In genomic region chr2:69145204-69145603, GRCh38 we compare ENCODE assay signal across 21 cellular contexts.
"Had no signal": no experiment of that assay in that cellular context is flagged by ENCODE, and none has a peak within 500 bp of the region (broad histone marks: within the 10 kb centered on the region; RNA-seq: fewer than 3 reads in every experiment).

No MANE protein-coding gene starts in this region.

- H3K36me3 ChIP-seq: right atrium auricular region, transverse colon had no signal

- DNase-seq: activated B cell treated with CpG ODN at 0.5 μM for 24 hours; activated CD4-positive, alpha-beta memory T cell treated with anti-CD3 and anti-CD28 coated beads, Interleukin-2, amount 10 ng/mL, durations not matched to agents 7 days and 5 days; activated CD4-positive, alpha-beta T cell treated with anti-CD3 and anti-CD28 coated beads for 48 hours; activated CD8-positive, alpha-beta memory T cell treated with anti-CD3 and anti-CD28 coated beads, Interleukin-2, amount 10 ng/mL, durations not matched to agents 7 days and 5 days; activated naive CD4-positive, alpha-beta T cell treated with anti-CD3 and anti-CD28 coated beads for 36 hours; anterior cingulate cortex; endodermal cell; foreskin keratinocyte; glutamatergic neuron; hippocampal formation; left cardiac atrium; lower lobe of right lung; occipital lobe; stimulated activated naive B cell treated with anti-CD40 and anti-IgM and Interleukin-4, amounts not matched to agents 10 μg/mL and 1 μg/mL and 100 μg/mL, for 72 hours; transverse colon had no signal

- H3K9me3 Mint-ChIP-seq: activated B cell treated with CpG ODN at 0.5 μM for 24 hours; activated CD4-positive, alpha-beta memory T cell treated with anti-CD3 and anti-CD28 coated beads, Interleukin-2, amount 10 ng/mL, durations not matched to agents 7 days and 5 days; activated naive CD4-positive, alpha-beta T cell treated with anti-CD3 and anti-CD28 coated beads for 36 hours; activated T-helper 17 cell treated with anti-CD3 and anti-CD28 coated beads, Interleukin-2, amount 50 U/mL, for 72 hours; endodermal cell; natural killer cell treated with Interleukin-12 subunit alpha and Interleukin-12 subunit beta and Interleukin-15 and Interleukin-18, amount 100 ng/mL, for 72 hours; stimulated activated naive B cell treated with anti-CD40 and anti-IgM and Interleukin-4, amounts not matched to agents 10 μg/mL and 1 μg/mL and 100 μg/mL, for 72 hours; T-helper 2 cell treated with Interferon-gamma antibody and Interleukin-4, amounts not matched to agents 5 μg/mL and 100 μg/mL, for 36 hours had no signal

- ATAC-seq: activated CD8-positive, alpha-beta memory T cell treated with anti-CD3 and anti-CD28 coated beads, Interleukin-2, amount 10 ng/mL, durations not matched to agents 7 days and 5 days; activated T-helper 17 cell treated with anti-CD3 and anti-CD28 coated beads, Interleukin-2, amount 50 U/mL, for 72 hours; foreskin keratinocyte; left cardiac atrium; lower lobe of right lung; natural killer cell treated with Interleukin-12 subunit alpha and Interleukin-12 subunit beta and Interleukin-15 and Interleukin-18, amount 100 ng/mL, for 72 hours; stimulated activated naive B cell treated with anti-CD40 and anti-IgM and Interleukin-4, amounts not matched to agents 10 μg/mL and 1 μg/mL and 100 μg/mL, for 72 hours had no signal

- H3K9me3 ChIP-seq: lower lobe of right lung, right atrium auricular region, transverse colon had no signal

- H3K36me3 Mint-ChIP-seq: activated CD8-positive, alpha-beta memory T cell treated with anti-CD3 and anti-CD28 coated beads, Interleukin-2, amount 10 ng/mL, durations not matched to agents 7 days and 5 days; natural killer cell treated with Interleukin-12 subunit alpha and Interleukin-12 subunit beta and Interleukin-15 and Interleukin-18, amount 100 ng/mL, for 72 hours; stimulated activated naive B cell treated with anti-CD40 and anti-IgM and Interleukin-4, amounts not matched to agents 10 μg/mL and 1 μg/mL and 100 μg/mL, for 72 hours had no signal

- H3K27me3 Mint-ChIP-seq: progenitor cell of endocrine pancreas had no signal

- H3K27ac Mint-ChIP-seq: activated B cell treated with CpG ODN at 0.5 μM for 24 hours; activated CD4-positive, alpha-beta memory T cell treated with anti-CD3 and anti-CD28 coated beads, Interleukin-2, amount 10 ng/mL, durations not matched to agents 7 days and 5 days; activated CD8-positive, alpha-beta memory T cell treated with anti-CD3 and anti-CD28 coated beads, Interleukin-2, amount 10 ng/mL, durations not matched to agents 7 days and 5 days; activated naive CD4-positive, alpha-beta T cell treated with anti-CD3 and anti-CD28 coated beads for 36 hours; activated T-helper 17 cell treated with anti-CD3 and anti-CD28 coated beads, Interleukin-2, amount 50 U/mL, for 72 hours; endodermal cell; natural killer cell treated with Interleukin-12 subunit alpha and Interleukin-12 subunit beta and Interleukin-15 and Interleukin-18, amount 100 ng/mL, for 72 hours; progenitor cell of endocrine pancreas; stimulated activated naive B cell treated with anti-CD40 and anti-IgM and Interleukin-4, amounts not matched to agents 10 μg/mL and 1 μg/mL and 100 μg/mL, for 72 hours; T-helper 2 cell treated with Interferon-gamma antibody and Interleukin-4, amounts not matched to agents 5 μg/mL and 100 μg/mL, for 36 hours had no signal

- H3K4me1 Mint-ChIP-seq: activated B cell treated with CpG ODN at 0.5 μM for 24 hours; activated CD4-positive, alpha-beta memory T cell treated with anti-CD3 and anti-CD28 coated beads, Interleukin-2, amount 10 ng/mL, durations not matched to agents 7 days and 5 days; activated CD8-positive, alpha-beta memory T cell treated with anti-CD3 and anti-CD28 coated beads, Interleukin-2, amount 10 ng/mL, durations not matched to agents 7 days and 5 days; activated T-helper 17 cell treated with anti-CD3 and anti-CD28 coated beads, Interleukin-2, amount 50 U/mL, for 72 hours; stimulated activated naive B cell treated with anti-CD40 and anti-IgM and Interleukin-4, amounts not matched to agents 10 μg/mL and 1 μg/mL and 100 μg/mL, for 72 hours had no signal

- H3K4me3 ChIP-seq: lower lobe of right lung, right atrium auricular region, SK-N-MC, transverse colon had no signal

- H3K4me3 Mint-ChIP-seq: activated B cell treated with CpG ODN at 0.5 μM for 24 hours; activated CD4-positive, alpha-beta memory T cell treated with anti-CD3 and anti-CD28 coated beads, Interleukin-2, amount 10 ng/mL, durations not matched to agents 7 days and 5 days; activated CD8-positive, alpha-beta memory T cell treated with anti-CD3 and anti-CD28 coated beads, Interleukin-2, amount 10 ng/mL, durations not matched to agents 7 days and 5 days; activated naive CD4-positive, alpha-beta T cell treated with anti-CD3 and anti-CD28 coated beads for 36 hours; activated T-helper 17 cell treated with anti-CD3 and anti-CD28 coated beads, Interleukin-2, amount 50 U/mL, for 72 hours; endodermal cell; natural killer cell treated with Interleukin-12 subunit alpha and Interleukin-12 subunit beta and Interleukin-15 and Interleukin-18, amount 100 ng/mL, for 72 hours; stimulated activated naive B cell treated with anti-CD40 and anti-IgM and Interleukin-4, amounts not matched to agents 10 μg/mL and 1 μg/mL and 100 μg/mL, for 72 hours; T-helper 2 cell treated with Interferon-gamma antibody and Interleukin-4, amounts not matched to agents 5 μg/mL and 100 μg/mL, for 36 hours had no signal

- H3K27ac ChIP-seq: foreskin keratinocyte, SK-N-MC, transverse colon had no signal

- H3K27me3 ChIP-seq: foreskin keratinocyte, right atrium auricular region, transverse colon had no signal
